2 cellular contexts compared by ENCODE assay signal in the genomic region with DNA sequence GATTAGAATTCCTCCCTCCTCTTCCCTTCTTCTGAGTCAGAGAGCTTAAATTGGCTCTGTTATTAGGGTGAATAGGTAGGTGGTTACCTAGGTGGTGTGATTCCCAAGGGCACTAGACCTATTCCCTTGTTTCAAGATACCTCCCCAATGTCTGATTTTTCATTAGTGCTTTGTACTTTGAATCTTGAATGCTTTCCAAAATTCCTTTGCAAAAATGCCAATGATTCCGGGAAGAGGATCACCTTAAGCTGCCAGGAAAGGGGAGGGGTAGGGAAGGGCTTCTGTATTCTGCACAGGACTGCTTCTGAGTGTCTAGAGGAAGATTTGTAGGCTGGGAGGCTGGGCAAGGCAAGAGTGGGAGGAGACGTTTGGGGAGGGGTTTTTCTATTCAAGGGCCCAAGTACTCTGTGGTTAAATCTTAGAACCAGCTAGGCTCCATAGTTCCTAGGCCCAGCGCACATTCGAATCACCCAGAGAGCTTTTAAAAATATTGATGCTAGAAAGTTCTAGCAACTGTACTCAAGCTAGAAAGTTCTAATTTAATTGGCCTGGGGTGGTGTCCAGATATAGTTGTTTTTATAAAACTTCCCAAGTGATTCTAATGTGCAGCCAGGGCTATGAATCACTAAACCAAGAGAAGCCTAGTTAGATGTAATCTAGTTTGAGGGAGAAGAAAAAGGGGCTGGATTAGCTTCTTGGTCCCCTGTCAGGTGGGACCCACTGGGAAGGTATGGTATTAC.
TF ChIP-seq lines count a peak whose summit lies in the region.

No MANE protein-coding gene starts in this region.

TF ChIP-seq in A549, 52 proteins besides CTCF, POLR2A, EP300 and RAD21:
- TF ChIP-seq FOSB (CRISPR knock-in tag; IDR thresholded peaks at IDR 0.05) (no peak), JUN (IDR thresholded peaks at IDR 0.05) (0 out of 5 replicates have a peak, but pooled peaks of 1 of the 2 experiments have one; percentile 16), JUNB (IDR thresholded peaks at IDR 0.05) (0 out of 2 replicates have a peak, but pooled peaks have one; percentile 11)

TF ChIP-seq in H1, 55 proteins besides CTCF, POLR2A, EP300 and RAD21:
- no peak for TF ChIP-seq SIRT6 (IDR thresholded peaks at IDR 0.05; ENCODE audit: low read length)
- TF ChIP-seq, protein P1, sequence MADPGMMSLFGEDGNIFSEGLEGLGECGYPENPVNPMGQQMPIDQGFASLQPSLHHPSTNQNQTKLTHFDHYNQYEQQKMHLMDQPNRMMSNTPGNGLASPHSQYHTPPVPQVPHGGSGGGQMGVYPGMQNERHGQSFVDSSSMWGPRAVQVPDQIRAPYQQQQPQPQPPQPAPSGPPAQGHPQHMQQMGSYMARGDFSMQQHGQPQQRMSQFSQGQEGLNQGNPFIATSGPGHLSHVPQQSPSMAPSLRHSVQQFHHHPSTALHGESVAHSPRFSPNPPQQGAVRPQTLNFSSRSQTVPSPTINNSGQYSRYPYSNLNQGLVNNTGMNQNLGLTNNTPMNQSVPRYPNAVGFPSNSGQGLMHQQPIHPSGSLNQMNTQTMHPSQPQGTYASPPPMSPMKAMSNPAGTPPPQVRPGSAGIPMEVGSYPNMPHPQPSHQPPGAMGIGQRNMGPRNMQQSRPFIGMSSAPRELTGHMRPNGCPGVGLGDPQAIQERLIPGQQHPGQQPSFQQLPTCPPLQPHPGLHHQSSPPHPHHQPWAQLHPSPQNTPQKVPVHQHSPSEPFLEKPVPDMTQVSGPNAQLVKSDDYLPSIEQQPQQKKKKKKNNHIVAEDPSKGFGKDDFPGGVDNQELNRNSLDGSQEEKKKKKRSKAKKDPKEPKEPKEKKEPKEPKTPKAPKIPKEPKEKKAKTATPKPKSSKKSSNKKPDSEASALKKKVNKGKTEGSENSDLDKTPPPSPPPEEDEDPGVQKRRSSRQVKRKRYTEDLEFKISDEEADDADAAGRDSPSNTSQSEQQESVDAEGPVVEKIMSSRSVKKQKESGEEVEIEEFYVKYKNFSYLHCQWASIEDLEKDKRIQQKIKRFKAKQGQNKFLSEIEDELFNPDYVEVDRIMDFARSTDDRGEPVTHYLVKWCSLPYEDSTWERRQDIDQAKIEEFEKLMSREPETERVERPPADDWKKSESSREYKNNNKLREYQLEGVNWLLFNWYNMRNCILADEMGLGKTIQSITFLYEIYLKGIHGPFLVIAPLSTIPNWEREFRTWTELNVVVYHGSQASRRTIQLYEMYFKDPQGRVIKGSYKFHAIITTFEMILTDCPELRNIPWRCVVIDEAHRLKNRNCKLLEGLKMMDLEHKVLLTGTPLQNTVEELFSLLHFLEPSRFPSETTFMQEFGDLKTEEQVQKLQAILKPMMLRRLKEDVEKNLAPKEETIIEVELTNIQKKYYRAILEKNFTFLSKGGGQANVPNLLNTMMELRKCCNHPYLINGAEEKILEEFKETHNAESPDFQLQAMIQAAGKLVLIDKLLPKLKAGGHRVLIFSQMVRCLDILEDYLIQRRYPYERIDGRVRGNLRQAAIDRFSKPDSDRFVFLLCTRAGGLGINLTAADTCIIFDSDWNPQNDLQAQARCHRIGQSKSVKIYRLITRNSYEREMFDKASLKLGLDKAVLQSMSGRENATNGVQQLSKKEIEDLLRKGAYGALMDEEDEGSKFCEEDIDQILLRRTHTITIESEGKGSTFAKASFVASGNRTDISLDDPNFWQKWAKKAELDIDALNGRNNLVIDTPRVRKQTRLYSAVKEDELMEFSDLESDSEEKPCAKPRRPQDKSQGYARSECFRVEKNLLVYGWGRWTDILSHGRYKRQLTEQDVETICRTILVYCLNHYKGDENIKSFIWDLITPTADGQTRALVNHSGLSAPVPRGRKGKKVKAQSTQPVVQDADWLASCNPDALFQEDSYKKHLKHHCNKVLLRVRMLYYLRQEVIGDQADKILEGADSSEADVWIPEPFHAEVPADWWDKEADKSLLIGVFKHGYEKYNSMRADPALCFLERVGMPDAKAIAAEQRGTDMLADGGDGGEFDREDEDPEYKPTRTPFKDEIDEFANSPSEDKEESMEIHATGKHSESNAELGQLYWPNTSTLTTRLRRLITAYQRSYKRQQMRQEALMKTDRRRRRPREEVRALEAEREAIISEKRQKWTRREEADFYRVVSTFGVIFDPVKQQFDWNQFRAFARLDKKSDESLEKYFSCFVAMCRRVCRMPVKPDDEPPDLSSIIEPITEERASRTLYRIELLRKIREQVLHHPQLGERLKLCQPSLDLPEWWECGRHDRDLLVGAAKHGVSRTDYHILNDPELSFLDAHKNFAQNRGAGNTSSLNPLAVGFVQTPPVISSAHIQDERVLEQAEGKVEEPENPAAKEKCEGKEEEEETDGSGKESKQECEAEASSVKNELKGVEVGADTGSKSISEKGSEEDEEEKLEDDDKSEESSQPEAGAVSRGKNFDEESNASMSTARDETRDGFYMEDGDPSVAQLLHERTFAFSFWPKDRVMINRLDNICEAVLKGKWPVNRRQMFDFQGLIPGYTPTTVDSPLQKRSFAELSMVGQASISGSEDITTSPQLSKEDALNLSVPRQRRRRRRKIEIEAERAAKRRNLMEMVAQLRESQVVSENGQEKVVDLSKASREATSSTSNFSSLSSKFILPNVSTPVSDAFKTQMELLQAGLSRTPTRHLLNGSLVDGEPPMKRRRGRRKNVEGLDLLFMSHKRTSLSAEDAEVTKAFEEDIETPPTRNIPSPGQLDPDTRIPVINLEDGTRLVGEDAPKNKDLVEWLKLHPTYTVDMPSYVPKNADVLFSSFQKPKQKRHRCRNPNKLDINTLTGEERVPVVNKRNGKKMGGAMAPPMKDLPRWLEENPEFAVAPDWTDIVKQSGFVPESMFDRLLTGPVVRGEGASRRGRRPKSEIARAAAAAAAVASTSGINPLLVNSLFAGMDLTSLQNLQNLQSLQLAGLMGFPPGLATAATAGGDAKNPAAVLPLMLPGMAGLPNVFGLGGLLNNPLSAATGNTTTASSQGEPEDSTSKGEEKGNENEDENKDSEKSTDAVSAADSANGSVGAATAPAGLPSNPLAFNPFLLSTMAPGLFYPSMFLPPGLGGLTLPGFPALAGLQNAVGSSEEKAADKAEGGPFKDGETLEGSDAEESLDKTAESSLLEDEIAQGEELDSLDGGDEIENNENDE (IDR thresholded peaks at IDR 0.05; ENCODE audit: insufficient replicate concordance, low read length) = no peak
- TF ChIP-seq SP4 (IDR thresholded peaks at IDR 0.05; ENCODE audit: low read length) = no peak
- TF ChIP-seq TCF12 (IDR thresholded peaks at IDR 0.05; ENCODE audit: low read depth, low read length) = no peak
- no peak for TF ChIP-seq MAFK (IDR thresholded peaks at IDR 0.05; ENCODE audit: low read depth, low read length)
- no peak for TF ChIP-seq TAF1 (IDR thresholded peaks at IDR 0.05; ENCODE audit: low read depth, low read length)
- no peak for TF ChIP-seq GABPA (IDR thresholded peaks at IDR 0.05; ENCODE audit: borderline replicate concordance, insufficient read depth, low read length)
- TF ChIP-seq FOSL1 (IDR thresholded peaks at IDR 0.05; ENCODE audit: insufficient read depth, low read depth, low read length) = no peak
- TF ChIP-seq JUND (IDR thresholded peaks at IDR 0.05; ENCODE audit: low read length) = no peak
